19 cellular contexts compared by ENCODE assay signal in genomic region chr4:139470295-139470694, GRCh38.
"Had no signal": no experiment of that assay in that cellular context is flagged by ENCODE, and none has a peak within 500 bp of the region (broad histone marks: within the 10 kb centered on the region; RNA-seq: fewer than 3 reads in every experiment).

No MANE protein-coding gene starts in this region.

- H3K27ac Mint-ChIP-seq: activated naive CD4-positive, alpha-beta T cell treated with anti-CD3 and anti-CD28 coated beads, Interleukin-2, amount 10 ng/mL, durations not matched to agents 7 days and 5 days; activated naive CD8-positive, alpha-beta T cell treated with anti-CD3 and anti-CD28 coated beads, Interleukin-2, amount 50 U/mL, for 24 hours; activated T-cell treated with anti-CD3 and anti-CD28 coated beads, Interleukin-2, amount 50 U/mL, for 24 hours had no signal

- H3K27me3 ChIP-seq: cardiac muscle cell, heart right ventricle, thyroid gland had no signal

- ATAC-seq: activated naive CD8-positive, alpha-beta T cell treated with anti-CD3 and anti-CD28 coated beads, Interleukin-2, amount 50 U/mL, for 24 hours; stimulated activated naive CD8-positive, alpha-beta T cell treated with anti-CD3 and anti-CD28 coated beads, Interleukin-15, Interleukin-2, amounts not matched to agents 100 U/mL and 50 U/mL, for 24 hours had no signal

- H3K4me1 Mint-ChIP-seq: activated naive CD4-positive, alpha-beta T cell treated with anti-CD3 and anti-CD28 coated beads, Interleukin-2, amount 10 ng/mL, durations not matched to agents 7 days and 5 days had no signal

- H3K9me3 ChIP-seq: lower lobe of right lung, thyroid gland had no signal

- H3K27me3 Mint-ChIP-seq: activated naive CD4-positive, alpha-beta T cell treated with anti-CD3 and anti-CD28 coated beads, Interleukin-2, amount 10 ng/mL, durations not matched to agents 7 days and 5 days; activated naive CD8-positive, alpha-beta T cell treated with anti-CD3 and anti-CD28 coated beads, Interleukin-2, amount 50 U/mL, for 24 hours; activated T-cell treated with anti-CD3 and anti-CD28 coated beads, Interleukin-2, amount 50 U/mL, for 24 hours; naive B cell had no signal

- DNase-seq: activated CD8-positive, alpha-beta memory T cell treated with anti-CD3 and anti-CD28 coated beads for 24 hours; activated CD8-positive, alpha-beta memory T cell treated with anti-CD3 and anti-CD28 coated beads, Interleukin-2, amount 50 U/mL, for 4 hours; activated naive CD4-positive, alpha-beta T cell treated with anti-CD3 and anti-CD28 coated beads, Interleukin-2, amount 10 ng/mL, durations not matched to agents 7 days and 5 days; activated naive CD8-positive, alpha-beta T cell treated with anti-CD3 and anti-CD28 coated beads, Interleukin-2, amount 50 U/mL, for 24 hours; activated T-cell treated with anti-CD3 and anti-CD28 coated beads, Interleukin-2, amount 50 U/mL, for 24 hours; effector CD4-positive, alpha-beta T cell; heart right ventricle; islet precursor cell; left cardiac atrium; naive B cell; retina; stimulated activated CD4-positive, alpha-beta T cell treated with anti-CD3 and anti-CD28 coated beads, Interleukin-4, amount 100 ng/mL, for 1 hour; stimulated activated naive CD8-positive, alpha-beta T cell treated with anti-CD3 and anti-CD28 coated beads, Interleukin-15, Interleukin-2, amounts not matched to agents 100 U/mL and 50 U/mL, for 24 hours; substantia nigra; T-helper 1 cell; T-helper 9 cell had no signal

- H3K4me3 ChIP-seq: cardiac muscle cell, heart right ventricle, lower lobe of right lung, thyroid gland had no signal

- H3K4me3 Mint-ChIP-seq: activated naive CD4-positive, alpha-beta T cell treated with anti-CD3 and anti-CD28 coated beads, Interleukin-2, amount 10 ng/mL, durations not matched to agents 7 days and 5 days; activated naive CD8-positive, alpha-beta T cell treated with anti-CD3 and anti-CD28 coated beads, Interleukin-2, amount 50 U/mL, for 24 hours; activated T-cell treated with anti-CD3 and anti-CD28 coated beads, Interleukin-2, amount 50 U/mL, for 24 hours had no signal

- H3K27ac ChIP-seq: cardiac muscle cell, heart right ventricle, lower lobe of right lung, thyroid gland had no signal
